Comparison of ENCODE assay signal across 19 cellular contexts in genomic region chr20:42485566-42485965, GRCh38.
"Had no signal": no experiment of that assay in that cellular context is flagged by ENCODE, and none has a peak within 500 bp of the region (broad histone marks: within the 10 kb centered on the region; RNA-seq: fewer than 3 reads in every experiment).

No MANE protein-coding gene starts in this region.

- H3K4me3 ChIP-seq: colonic mucosa, ovary, prostate gland, sigmoid colon had no signal

- H3K27me3 Mint-ChIP-seq: stimulated activated naive CD8-positive, alpha-beta T cell treated with anti-CD3 and anti-CD28 coated beads, Interleukin-15, amount 100 ng/mL, for 72 hours had no signal

- H3K27ac Mint-ChIP-seq: endodermal cell; naive thymus-derived CD4-positive, alpha-beta T cell; stimulated activated effector memory CD8-positive, alpha-beta T cell treated with anti-CD3 and anti-CD28 coated beads, Interleukin-12 subunit alpha, Interleukin-12 subunit beta, amount 100 ng/mL, for 72 hours; type B pancreatic cell had no signal

- H3K27me3 ChIP-seq: colonic mucosa, foreskin keratinocyte, ovary, sigmoid colon had no signal

- H3K4me3 Mint-ChIP-seq: endodermal cell; naive thymus-derived CD4-positive, alpha-beta T cell; neural crest cell; stimulated activated effector memory CD8-positive, alpha-beta T cell treated with anti-CD3 and anti-CD28 coated beads, Interleukin-12 subunit alpha, Interleukin-12 subunit beta, amount 100 ng/mL, for 72 hours; stimulated activated naive CD8-positive, alpha-beta T cell treated with anti-CD3 and anti-CD28 coated beads, Interleukin-15, amount 100 ng/mL, for 72 hours had no signal

- H3K36me3 Mint-ChIP-seq: stimulated activated effector memory CD8-positive, alpha-beta T cell treated with anti-CD3 and anti-CD28 coated beads, Interleukin-12 subunit alpha, Interleukin-12 subunit beta, amount 100 ng/mL, for 72 hours; type B pancreatic cell had no signal

- H3K36me3 ChIP-seq: colonic mucosa, ovary, prostate gland, sigmoid colon had no signal

- H3K9me3 Mint-ChIP-seq: endodermal cell; neural crest cell; stimulated activated naive CD8-positive, alpha-beta T cell treated with anti-CD3 and anti-CD28 coated beads, Interleukin-15, amount 100 ng/mL, for 72 hours had no signal

- H3K9me3 ChIP-seq: colonic mucosa, ovary, prostate gland, sigmoid colon had no signal

- H3K4me1 Mint-ChIP-seq: endodermal cell; stimulated activated effector memory CD8-positive, alpha-beta T cell treated with anti-CD3 and anti-CD28 coated beads, Interleukin-12 subunit alpha, Interleukin-12 subunit beta, amount 100 ng/mL, for 72 hours; stimulated activated naive CD8-positive, alpha-beta T cell treated with anti-CD3 and anti-CD28 coated beads, Interleukin-15, amount 100 ng/mL, for 72 hours had no signal

- DNase-seq: caudate nucleus; colonic mucosa; effector CD4-positive, alpha-beta T cell; endodermal cell; erythroblast; foreskin keratinocyte; naive thymus-derived CD4-positive, alpha-beta T cell; nucleus accumbens; ovary; sigmoid colon; small intestine; stimulated activated CD4-positive, alpha-beta T cell treated with anti-CD3 and anti-CD28 coated beads, Interleukin-4, amount 100 ng/mL, for 1 hour; stimulated activated CD8-positive, alpha-beta memory T cell treated with anti-CD3 and anti-CD28 coated beads, Interleukin-4, amount 100 ng/mL, for 48 hours; stimulated activated naive CD8-positive, alpha-beta T cell treated with anti-CD3 and anti-CD28 coated beads, Interleukin-15, amount 100 ng/mL, for 72 hours; substantia nigra had no signal

- ATAC-seq: foreskin keratinocyte; naive thymus-derived CD4-positive, alpha-beta T cell; stimulated activated effector memory CD8-positive, alpha-beta T cell treated with anti-CD3 and anti-CD28 coated beads, Interleukin-12 subunit alpha, Interleukin-12 subunit beta, amount 100 ng/mL, for 72 hours; stimulated activated naive CD8-positive, alpha-beta T cell treated with anti-CD3 and anti-CD28 coated beads, Interleukin-15, amount 100 ng/mL, for 72 hours had no signal

- H3K27ac ChIP-seq: colonic mucosa, foreskin keratinocyte, ovary, prostate gland had no signal

- H3K4me1 ChIP-seq: colonic mucosa, foreskin keratinocyte, prostate gland had no signal
